Comparison of ENCODE assay signal across 1 cellular context in the genomic region with DNA sequence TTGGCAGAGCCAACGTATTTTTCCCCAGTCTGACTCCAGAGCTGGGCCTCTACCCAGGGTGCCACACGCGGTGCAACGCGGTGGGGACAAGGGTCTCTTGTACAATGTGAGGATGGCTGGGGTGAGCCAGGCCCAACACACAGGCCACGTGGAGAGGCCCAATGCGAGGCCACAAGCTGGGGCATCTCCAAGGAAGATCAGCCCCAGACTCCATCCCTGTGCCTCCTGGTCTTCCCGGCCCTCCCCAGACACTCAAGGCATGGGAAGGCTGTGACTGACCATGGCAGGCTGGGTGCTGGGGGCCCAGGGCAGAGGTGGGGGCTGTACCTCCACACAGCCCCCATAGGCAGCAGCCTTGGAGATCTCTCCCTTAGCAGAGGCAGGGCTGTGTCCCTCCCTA.
TF ChIP-seq lines count a peak whose summit lies in the region.

No MANE protein-coding gene starts in this region.

TF ChIP-seq in HepG2, 621 proteins besides CTCF, POLR2A, EP300 and RAD21 (continued from another document):
- no peak for TF ChIP-seq RERE (CRISPR knock-in tag; IDR thresholded peaks at IDR 0.05; ENCODE audit: low read depth)
- TF ChIP-seq ZNF383 (CRISPR knock-in tag; IDR thresholded peaks at IDR 0.05; ENCODE audit: borderline replicate concordance), result no peak
- no peak for TF ChIP-seq ZNF512B (CRISPR knock-in tag; IDR thresholded peaks at IDR 0.05; ENCODE audit: borderline replicate concordance)
- TF ChIP-seq HNRNPL (IDR thresholded peaks at IDR 0.05; ENCODE audit: low read depth, low read length), result no peak
- TF ChIP-seq THYN1 (CRISPR knock-in tag; IDR thresholded peaks at IDR 0.05; ENCODE audit: borderline replicate concordance, low read depth), result no peak
- TF ChIP-seq ZBTB3 (CRISPR knock-in tag; IDR thresholded peaks at IDR 0.05; ENCODE audit: borderline replicate concordance, low read depth), result no peak
- no peak for TF ChIP-seq ZNF136 (CRISPR knock-in tag; IDR thresholded peaks at IDR 0.05; ENCODE audit: low read depth)
- TF ChIP-seq, protein P1, sequence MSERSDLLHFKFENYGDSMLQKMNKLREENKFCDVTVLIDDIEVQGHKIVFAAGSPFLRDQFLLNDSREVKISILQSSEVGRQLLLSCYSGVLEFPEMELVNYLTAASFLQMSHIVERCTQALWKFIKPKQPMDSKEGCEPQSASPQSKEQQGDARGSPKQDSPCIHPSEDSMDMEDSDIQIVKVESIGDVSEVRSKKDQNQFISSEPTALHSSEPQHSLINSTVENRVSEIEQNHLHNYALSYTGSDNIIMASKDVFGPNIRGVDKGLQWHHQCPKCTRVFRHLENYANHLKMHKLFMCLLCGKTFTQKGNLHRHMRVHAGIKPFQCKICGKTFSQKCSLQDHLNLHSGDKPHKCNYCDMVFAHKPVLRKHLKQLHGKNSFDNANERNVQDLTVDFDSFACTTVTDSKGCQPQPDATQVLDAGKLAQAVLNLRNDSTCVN (CRISPR knock-in tag; IDR thresholded peaks at IDR 0.05; ENCODE audit: borderline replicate concordance), result no peak
- no peak for TF ChIP-seq MAFG (CRISPR knock-in tag; IDR thresholded peaks at IDR 0.05)
